ENCODE assay signal across 16 cellular contexts in the genomic region with DNA sequence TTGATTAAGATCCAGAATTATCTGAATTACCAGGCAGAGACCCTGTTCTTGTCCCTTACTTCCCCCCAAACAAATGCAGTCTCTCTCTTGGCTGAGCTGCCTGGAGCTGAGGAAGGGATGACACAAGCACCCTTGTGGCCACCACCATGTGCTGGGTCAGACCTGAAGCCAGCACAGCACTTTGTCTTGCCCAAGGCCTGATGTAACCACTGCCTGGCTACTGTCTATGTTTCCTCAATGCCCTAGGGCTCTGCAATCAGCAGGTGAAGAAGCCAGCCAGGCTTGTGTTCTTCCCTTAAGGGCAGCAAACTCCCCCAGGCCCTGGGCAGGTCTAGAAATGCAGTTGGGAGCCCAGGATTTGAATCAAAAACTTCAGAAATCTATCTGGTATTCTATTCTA. TPM values are rescaled to one million over a fixed set of nuclear protein-coding genes. Genes with fewer than 3 reads are reported as not detected.
DNase-seq lines count a peak whose midpoint lies in the region; TF ChIP-seq lines count a peak whose summit lies in the region.
"Had no signal": no experiment of that assay in that cellular context is flagged by ENCODE, and none has a peak within 500 bp of the region (broad histone marks: within the 10 kb centered on the region; RNA-seq: fewer than 3 reads in every experiment).

No MANE protein-coding gene starts in this region.

- CTCF ChIA-PET in mammary epithelial cell (lab: Charles Lee; ENCODE audit: low non-redundant PET): no interaction called here

- no peaks in the 10 kb centered on the region for H3K79me2 ChIP-seq in mammary epithelial cell (ENCODE audit: insufficient read depth, low read length)

- H2AFZ ChIP-seq in mammary epithelial cell (ENCODE audit: low read depth, low read length): no peak overlapping the region

- TF ChIP-seq CTCF in HL-60 (IDR thresholded peaks at IDR 0.05; ENCODE audit: insufficient read depth, low read length) (no peak), neutrophil (IDR thresholded peaks at IDR 0.05) (no peak), mammary epithelial cell (conservative IDR thresholded peaks at IDR 0.05 in 1 of 2, IDR thresholded peaks at IDR 0.05 in 1 of 2; ENCODE audit: extremely low read depth in 1 of 2, insufficient read depth in 1 of 2, low read depth in 1 of 2, low read length in 2 of 2) (no peak), BE2C (IDR thresholded peaks at IDR 0.05; ENCODE audit: low read depth, low read length) (no peak)

- no peak overlapping the region for H3K9ac ChIP-seq in mammary epithelial cell (ENCODE audit: insufficient read depth, low read length)

- H3K27ac ChIP-seq in HL-60 (replicated peaks) (peak overlapping the region; percentile 51), neutrophil (peak overlapping the region; percentile 48), mammary epithelial cell (ENCODE audit: insufficient read depth, low read depth, low read length) (no peak overlapping the region)

- H3K4me3 ChIP-seq in HL-60 (replicated peaks; ENCODE audit: insufficient read depth, low read length): no peak overlapping the region
- no peak overlapping the region for H3K4me3 ChIP-seq in neutrophil (ENCODE audit: low read depth in 1 of 2, low read length in 1 of 2)
- no peak overlapping the region for H3K4me3 ChIP-seq in mammary epithelial cell (replicated peaks in 1 of 3; ENCODE audit: insufficient read depth in 1 of 3, low read depth in 2 of 3, low read length in 3 of 3)
- H3K4me3 ChIP-seq in BE2C (ENCODE audit: low read depth, low read length): no peak overlapping the region

- in situ Hi-C loops in mammary epithelial cell (cut with MboI; ENCODE audit: low sequenced_read_pairs in 2 of 2): no loop called here

- BruUV-seq in mammary epithelial cell (replicated peaks; lab: Mats Ljungman, UMichigan): no TSS peak

- DNase-seq in GF-D8 (lab: John Stamatoyannopoulos, UW) (peak; percentile 22), HL-60 (ENCODE audit: low read depth in 1 of 2, low spot score in 1 of 2) (peak; percentile 25 to 93), SKM-1 (lab: John Stamatoyannopoulos, UW; ENCODE audit: unreplicated experiment) (peak; percentile 14), mammary epithelial cell (no peak), BE2C (no peak), midbrain (lab: John Stamatoyannopoulos, UW) (no peak), NCI-H2171 (lab: John Stamatoyannopoulos, UW) (no peak)
- DNase-seq: CD8-positive, alpha-beta T cell; COR-L47; DND-41; GDM1 had no signal

- H3K27me3 ChIP-seq in HL-60 (ENCODE audit: insufficient read depth, poor library complexity, severe bottlenecking): no peaks in the 10 kb centered on the region
- H3K27me3 ChIP-seq in neutrophil: no peaks in the 10 kb centered on the region
- H3K27me3 ChIP-seq in mammary epithelial cell (ENCODE audit: insufficient read depth, low read length): no peaks in the 10 kb centered on the region
- no peaks in the 10 kb centered on the region for H3K27me3 ChIP-seq in BE2C

- no peak overlapping the region for H3K4me2 ChIP-seq in mammary epithelial cell (ENCODE audit: insufficient read depth, low read depth, low read length)

- H3K36me3 ChIP-seq in neutrophil (no peaks in the 10 kb centered on the region), mammary epithelial cell (ENCODE audit: insufficient read depth, low read length) (no peaks in the 10 kb centered on the region), BE2C (no peaks in the 10 kb centered on the region)

- H3K4me1 ChIP-seq in neutrophil (ENCODE audit: control insufficient read depth in 1 of 2, insufficient read depth in 1 of 2, low read depth in 1 of 2, low read length in 1 of 2): peaks cover 8 to 11% of the 10 kb centered on the region in 2 experiments
- H3K4me1 ChIP-seq in mammary epithelial cell (ENCODE audit: insufficient read depth, low read length): no peaks in the 10 kb centered on the region
- H3K4me1 ChIP-seq in BE2C: no peaks in the 10 kb centered on the region

- peaks cover 3% of the 10 kb centered on the region for H3K9me3 ChIP-seq in neutrophil
- H3K9me3 ChIP-seq in mammary epithelial cell (replicated peaks; ENCODE audit: insufficient read depth, low read length): peaks cover 4% of the 10 kb centered on the region
- H3K9me3 ChIP-seq in BE2C: no peaks in the 10 kb centered on the region

- dilution Hi-C loops in mammary epithelial cell (cut with HindIII; ENCODE audit: low sequenced_read_pairs): no loop called here

- intact Hi-C loops in mammary epithelial cell (cut with micrococcal nuclease): no loop called here

- H4K20me1 ChIP-seq in mammary epithelial cell (ENCODE audit: insufficient read depth, low read length): no peaks in the 10 kb centered on the region

RNA-seq across cellular contexts. Expression of gene CASR, which starts 15.8 kb away (rescaled TPM):
- total RNA-seq in mammary epithelial cell: not detected
- polyA plus RNA-seq in mammary epithelial cell: not detected
- polyA minus RNA-seq in mammary epithelial cell: not detected
- not detected for polyA plus RNA-seq in BE2C (2012; ENCODE audit: insufficient read depth, insufficient read length, low read depth)
- total RNA-seq: CD8-positive, alpha-beta T cell; H4; HepG2 had no signal
- polyA plus RNA-seq: BJ, CD14-positive monocyte, HepG2 had no signal

Comparison
In these comparisons a context has a peak if more than half of its experiments do, and no peak if none do; other contexts are left out.
1. DNase-seq: peak in GF-D8 (single experiment), HL-60 (2 of 2) and SKM-1 (single experiment); none in mammary epithelial cell (single experiment), BE2C (single experiment), midbrain (single experiment) and NCI-H2171 (single experiment).